In genomic region chr2:49616800-49617199, GRCh38 we compare ENCODE assay signal across 1 cellular context.
TF ChIP-seq lines count a peak whose summit lies in the region.

No MANE protein-coding gene starts in this region.

TF ChIP-seq in HCT116, 20 proteins besides CTCF, POLR2A, EP300 and RAD21 (continued from another document):
- TF ChIP-seq ZBTB33 (IDR thresholded peaks at IDR 0.05; ENCODE audit: extremely low read depth, insufficient replicate concordance, low read length), result no peak
- TF ChIP-seq ELF1 (IDR thresholded peaks at IDR 0.05; ENCODE audit: borderline replicate concordance, low read depth), result no peak
- TF ChIP-seq ZNF274 (IDR thresholded peaks at IDR 0.05; ENCODE audit: low read depth, low read length), result no peak
- no peak for TF ChIP-seq SRF (IDR thresholded peaks at IDR 0.05; ENCODE audit: low read depth)
- TF ChIP-seq ZFX (IDR thresholded peaks at IDR 0.05), result no peak
- TF ChIP-seq YY1 (IDR thresholded peaks at IDR 0.05; ENCODE audit: extremely low read depth, insufficient replicate concordance, low read depth, low read length), result no peak
- no peak for TF ChIP-seq CBX3 (IDR thresholded peaks at IDR 0.05; ENCODE audit: low read depth)
- no peak for TF ChIP-seq EZH2 (IDR thresholded peaks at IDR 0.05)
- no peak for TF ChIP-seq SIN3A (IDR thresholded peaks at IDR 0.05; ENCODE audit: low read depth)
- TF ChIP-seq POLR2AphosphoS5 (IDR thresholded peaks at IDR 0.05; ENCODE audit: low read depth, low read length), result no peak
- no peak for TF ChIP-seq SP1 (IDR thresholded peaks at IDR 0.05; ENCODE audit: low read depth)
